ENCODE assay signal across 8 cellular contexts in the genomic region with DNA sequence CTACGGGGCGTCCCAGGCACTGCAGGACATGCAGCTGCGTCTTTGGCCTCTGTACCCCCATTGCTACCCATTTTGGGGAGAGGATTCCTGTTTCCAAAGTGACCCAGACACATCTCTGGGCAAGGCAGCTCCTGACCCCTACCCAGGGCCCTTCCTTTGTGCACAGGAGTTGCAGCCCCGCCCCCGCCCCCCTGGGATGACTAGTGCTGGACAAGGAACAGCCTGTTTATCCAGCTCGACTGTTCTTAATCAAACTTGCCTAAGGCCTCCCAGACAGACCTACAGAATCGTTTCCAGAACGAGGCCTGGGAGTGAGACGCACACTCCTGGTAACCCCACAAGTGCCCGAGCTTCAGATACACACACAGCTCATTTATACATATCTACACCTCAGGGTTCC. TPM values are rescaled to one million over a fixed set of nuclear protein-coding genes. Genes with fewer than 3 reads are reported as not detected.
A peak's percentile ranks its signal among the peaks of the same experiment; 100 is the strongest.
DNase-seq lines count a peak whose midpoint lies in the region; ATAC-seq, FAIRE-seq and TF ChIP-seq lines count a peak whose summit lies in the region.
"Had no signal": no experiment of that assay in that cellular context is flagged by ENCODE, and none has a peak within 500 bp of the region (broad histone marks: within the 10 kb centered on the region; RNA-seq: fewer than 3 reads in every experiment).

No MANE protein-coding gene starts in this region.

- no peak overlapping the region for H3K9ac ChIP-seq in rectal smooth muscle tissue (ENCODE audit: low read length)

- TF ChIP-seq CTCF in GM12865 (IDR thresholded peaks at IDR 0.05; ENCODE audit: insufficient read depth, low read depth, low read length, missing control alignments): no peak

- H3K4me3 ChIP-seq in GM12865 (ENCODE audit: low read depth, low read length) (peak overlapping the region; percentile 67), rectal smooth muscle tissue (ENCODE audit: low read length) (peak overlapping the region; percentile 91)
- H3K4me3 ChIP-seq: lung had no signal

- peaks cover 37% of the 10 kb centered on the region for H3K36me3 ChIP-seq in rectal smooth muscle tissue (ENCODE audit: control insufficient read depth, insufficient read depth, low read length)

- H3K4me1 ChIP-seq in rectal smooth muscle tissue (ENCODE audit: control insufficient read depth, insufficient read depth, low read length): peaks cover 14% of the 10 kb centered on the region

- H3K27me3 ChIP-seq in rectal smooth muscle tissue (ENCODE audit: control insufficient read depth, insufficient read depth, low read length): no peaks in the 10 kb centered on the region

- no peak for FAIRE-seq in RCC 7860 (lab: Jason Lieb, UNC)

- H3K27ac ChIP-seq in rectal smooth muscle tissue (ENCODE audit: low read depth, low read length): no peak overlapping the region

- DNase-seq in GM12865 (ENCODE audit: low read depth) (no peak), RCC 7860 (ENCODE audit: low spot score) (peak; percentile 33), amygdala (lab: John Stamatoyannopoulos, UW) (no peak), NCI-H1105 (lab: John Stamatoyannopoulos, UW) (no peak)
- no peak for DNase-seq in activated effector memory CD4-positive, alpha-beta T cell treated with anti-CD3 and anti-CD28 coated beads, Interleukin-2, amount 50 U/mL, for 16 hours

- ATAC-seq in esophagus mucosa: peak; percentile 27

RNA-seq across cellular contexts. Expression of a gene that starts 13.2 kb away (rescaled TPM):
- total RNA-seq in esophagus mucosa: 0.76 TPM

RNA-seq across cellular contexts. Expression of a gene that starts 17.1 kb away (rescaled TPM):
- total RNA-seq in esophagus mucosa: 1.3 TPM

RNA-seq across cellular contexts. Expression of a gene that starts 22.7 kb away (rescaled TPM):
- total RNA-seq in esophagus mucosa: 3.8 TPM

RNA-seq across cellular contexts. Expression of a gene that starts 32.4 kb away (rescaled TPM):
- not detected for total RNA-seq in esophagus mucosa

RNA-seq across cellular contexts. Expression of a gene that starts 38.4 kb away (rescaled TPM):
- 91.7 TPM for total RNA-seq in esophagus mucosa
